In genomic region chr16:56993204-56993603, GRCh38 we compare ENCODE assay signal across 1 cellular context.
TF ChIP-seq lines count a peak whose summit lies in the region.

No MANE protein-coding gene starts in this region.

TF ChIP-seq in HEK293, 187 proteins besides CTCF, POLR2A, EP300 and RAD21 (continued from another document):
- TF ChIP-seq, protein P1, sequence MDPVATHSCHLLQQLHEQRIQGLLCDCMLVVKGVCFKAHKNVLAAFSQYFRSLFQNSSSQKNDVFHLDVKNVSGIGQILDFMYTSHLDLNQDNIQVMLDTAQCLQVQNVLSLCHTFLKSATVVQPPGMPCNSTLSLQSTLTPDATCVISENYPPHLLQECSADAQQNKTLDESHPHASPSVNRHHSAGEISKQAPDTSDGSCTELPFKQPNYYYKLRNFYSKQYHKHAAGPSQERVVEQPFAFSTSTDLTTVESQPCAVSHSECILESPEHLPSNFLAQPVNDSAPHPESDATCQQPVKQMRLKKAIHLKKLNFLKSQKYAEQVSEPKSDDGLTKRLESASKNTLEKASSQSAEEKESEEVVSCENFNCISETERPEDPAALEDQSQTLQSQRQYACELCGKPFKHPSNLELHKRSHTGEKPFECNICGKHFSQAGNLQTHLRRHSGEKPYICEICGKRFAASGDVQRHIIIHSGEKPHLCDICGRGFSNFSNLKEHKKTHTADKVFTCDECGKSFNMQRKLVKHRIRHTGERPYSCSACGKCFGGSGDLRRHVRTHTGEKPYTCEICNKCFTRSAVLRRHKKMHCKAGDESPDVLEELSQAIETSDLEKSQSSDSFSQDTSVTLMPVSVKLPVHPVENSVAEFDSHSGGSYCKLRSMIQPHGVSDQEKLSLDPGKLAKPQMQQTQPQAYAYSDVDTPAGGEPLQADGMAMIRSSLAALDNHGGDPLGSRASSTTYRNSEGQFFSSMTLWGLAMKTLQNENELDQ (tag by site-specific recombination; IDR thresholded peaks at IDR 0.05; ENCODE audit: low read depth), result no peak
- peak; percentile 78 for TF ChIP-seq ZNF146 (tag by site-specific recombination; IDR thresholded peaks at IDR 0.05)
- no peak for TF ChIP-seq ZNF704 (tag by site-specific recombination; IDR thresholded peaks at IDR 0.05)
- peak; percentile 52; the same call in 1 of the 2 replicates for TF ChIP-seq EGR2 (tag by site-specific recombination; IDR thresholded peaks at IDR 0.05; ENCODE audit: low read depth)
- no peak for TF ChIP-seq GLIS2 (tag by site-specific recombination; IDR thresholded peaks at IDR 0.05)
- peak; percentile 48 for TF ChIP-seq ZFHX2 (tag by site-specific recombination; conservative IDR thresholded peaks at IDR 0.05)
- no peak for TF ChIP-seq ZNF558 (tag by site-specific recombination; IDR thresholded peaks at IDR 0.05)
- no peak for TF ChIP-seq ZNF596 (tag by site-specific recombination; IDR thresholded peaks at IDR 0.05)
- TF ChIP-seq ZNF302 (tag by site-specific recombination; IDR thresholded peaks at IDR 0.05; ENCODE audit: low read depth), result no peak
- TF ChIP-seq IKZF3 (tag by site-specific recombination; IDR thresholded peaks at IDR 0.05), result no peak
- TF ChIP-seq ZNF626 (tag by site-specific recombination; IDR thresholded peaks at IDR 0.05), result no peak
